ENCODE assay signal across 9 cellular contexts in the genomic region with DNA sequence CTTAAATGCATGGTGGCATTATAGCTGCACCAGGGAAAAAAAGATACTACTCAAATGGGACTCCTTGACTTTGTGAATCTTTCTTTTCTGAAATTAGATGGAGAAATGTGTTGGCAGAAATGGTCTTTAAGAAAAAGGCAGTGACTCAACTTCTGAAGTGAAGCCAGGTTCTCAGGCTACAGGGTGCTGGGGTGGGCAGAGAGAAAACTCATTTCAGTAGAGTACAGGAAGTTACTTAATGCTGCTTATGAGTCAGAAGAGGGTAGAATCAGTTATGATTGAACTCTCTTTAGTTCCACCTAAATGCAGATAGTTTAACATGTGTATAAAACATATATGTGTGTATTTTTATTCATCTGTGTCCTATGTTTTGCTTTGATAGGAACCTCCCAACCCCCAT.
DNase-seq lines count a peak whose midpoint lies in the region; ATAC-seq and TF ChIP-seq lines count a peak whose summit lies in the region.
"Had no signal": no experiment of that assay in that cellular context is flagged by ENCODE, and none has a peak within 500 bp of the region (broad histone marks: within the 10 kb centered on the region; RNA-seq: fewer than 3 reads in every experiment).

No MANE protein-coding gene starts in this region.

- H3K27ac Mint-ChIP-seq in immature natural killer cell (peak overlapping the region; percentile 91 to 99 (median 96)), glutamatergic neuron (ENCODE audit: unreplicated experiment) (no peak overlapping the region), Calu3 (ENCODE audit: unreplicated experiment) (no peak overlapping the region)
- H3K27ac Mint-ChIP-seq: IgD-negative memory B cell had no signal

- H3K27me3 Mint-ChIP-seq in immature natural killer cell (ENCODE audit: low read depth in 3 of 3) (peaks cover 6 to 13% (median 8%) of the 10 kb centered on the region in 3 donors), glutamatergic neuron (ENCODE audit: unreplicated experiment) (peaks cover 2% of the 10 kb centered on the region), Calu3 (ENCODE audit: unreplicated experiment) (no peaks in the 10 kb centered on the region)

- peaks cover 56 to 60% of the 10 kb centered on the region in 2 donors for H3K4me1 Mint-ChIP-seq in immature natural killer cell
- no peaks in the 10 kb centered on the region for H3K4me1 Mint-ChIP-seq in glutamatergic neuron (ENCODE audit: low read depth, unreplicated experiment)
- H3K4me1 Mint-ChIP-seq in Calu3 (ENCODE audit: low read depth, unreplicated experiment) = no peaks in the 10 kb centered on the region

- ATAC-seq in GM21390 (IDR thresholded peaks at IDR 0.05; ENCODE audit: unreplicated experiment) (peak; percentile 100), HG03571 (IDR thresholded peaks at IDR 0.05; ENCODE audit: unreplicated experiment) (peak; percentile 99)

- intact Hi-C loops in Calu3 (cut with micrococcal nuclease; ENCODE audit: unreplicated experiment) = no loop called here

- H3K9me3 Mint-ChIP-seq in immature natural killer cell (no peaks in the 10 kb centered on the region), glutamatergic neuron (ENCODE audit: unreplicated experiment) (no peaks in the 10 kb centered on the region), Calu3 (ENCODE audit: low read depth, unreplicated experiment) (no peaks in the 10 kb centered on the region)
- H3K9me3 Mint-ChIP-seq: IgD-negative memory B cell had no signal

- BruUV-seq in Calu3 (replicated peaks; lab: Mats Ljungman, UMichigan) = no TSS peak

- CTCF ChIA-PET in Calu3 (lab: Charles Lee) = no interaction called here

- TF ChIP-seq CTCF in glutamatergic neuron (IDR thresholded peaks at IDR 0.05; ENCODE audit: partially characterized antibody, unreplicated experiment) (no peak), Calu3 (IDR thresholded peaks at IDR 0.05; ENCODE audit: unreplicated experiment) (no peak)

- no peaks in the 10 kb centered on the region for H3K36me3 Mint-ChIP-seq in immature natural killer cell
- no peaks in the 10 kb centered on the region for H3K36me3 Mint-ChIP-seq in glutamatergic neuron (ENCODE audit: unreplicated experiment)
- no peaks in the 10 kb centered on the region for H3K36me3 Mint-ChIP-seq in Calu3 (ENCODE audit: insufficient read depth, unreplicated experiment)
- H3K36me3 Mint-ChIP-seq: IgD-negative memory B cell had no signal

- DNase-seq in COLO829 (ENCODE audit: low spot score) = peak; percentile 93
- DNase-seq in activated CD8-positive, alpha-beta memory T cell treated with anti-CD3 and anti-CD28 coated beads, Interleukin-2, amount 50 U/mL, for 48 hours = peak; percentile 60
- peak; percentile 23 to 54 (median 23) for DNase-seq in immature natural killer cell
- DNase-seq in NCI-H128 (lab: John Stamatoyannopoulos, UW; ENCODE audit: unreplicated experiment) = no peak
- no peak for DNase-seq in glutamatergic neuron
- DNase-seq in Calu3 = no peak

- H3K4me3 Mint-ChIP-seq in immature natural killer cell = peak overlapping the region; percentile 38 to 84 (median 73)
- H3K4me3 Mint-ChIP-seq in glutamatergic neuron (ENCODE audit: unreplicated experiment) = no peak overlapping the region
- H3K4me3 Mint-ChIP-seq in Calu3 (ENCODE audit: low read depth, unreplicated experiment) = no peak overlapping the region
- H3K4me3 Mint-ChIP-seq: IgD-negative memory B cell had no signal

Comparison
In these comparisons a context has a peak if more than half of its experiments do, and no peak if none do; other contexts are left out.
1. DNase-seq: peak in COLO829 (single experiment), activated CD8-positive, alpha-beta memory T cell treated with anti-CD3 and anti-CD28 coated beads, Interleukin-2, amount 50 U/mL, for 48 hours (single experiment) and immature natural killer cell (3 of 3); none in NCI-H128 (single experiment), glutamatergic neuron (single experiment) and Calu3 (single experiment).
2. H3K27ac Mint-ChIP-seq: peak in immature natural killer cell (6 of 6); none in glutamatergic neuron (single experiment) and Calu3 (single experiment).
3. H3K4me3 Mint-ChIP-seq: peak in immature natural killer cell (5 of 5); none in glutamatergic neuron (single experiment) and Calu3 (single experiment).